In genomic region chr4:84706286-84706685, GRCh38 we compare ENCODE assay signal across 6 cellular contexts.
"Had no signal": no experiment of that assay in that cellular context is flagged by ENCODE, and none has a peak within 500 bp of the region (broad histone marks: within the 10 kb centered on the region; RNA-seq: fewer than 3 reads in every experiment).

No MANE protein-coding gene starts in this region.

- DNase-seq: GOT3, H9, HCEC 1CT, KBM-7 had no signal

- FAIRE-seq: H54, HTR-8/SVneo had no signal
